1 cellular context compared by ENCODE assay signal in genomic region chr7:23474098-23474828, GRCh38.
A peak's percentile ranks its signal among the peaks of the same experiment; 100 is the strongest.
TF ChIP-seq lines count a peak whose summit lies in the region.

No MANE protein-coding gene starts in this region.

TF ChIP-seq in K562, 482 proteins besides CTCF, POLR2A, EP300 and RAD21 (continued from another document and continues in another):
- TF ChIP-seq SETDB1 (IDR thresholded peaks at IDR 0.05; ENCODE audit: low read length) (peak; percentile 20), FIP1L1 (IDR thresholded peaks at IDR 0.05; ENCODE audit: low read depth, low read length, poor library complexity, severe bottlenecking) (no peak), FOXA3 (CRISPR knock-in tag; conservative IDR thresholded peaks at IDR 0.05 in 1 of 2, IDR thresholded peaks at IDR 0.05 in 1 of 2) (0 out of 4 replicates have a peak, but pooled peaks of 1 of the 2 experiments have one; percentile 28), NONO (IDR thresholded peaks at IDR 0.05; ENCODE audit: low read depth in 2 of 2, low read length in 1 of 2) (peak; percentile 73 to 82; a peak in 3 of 4 replicates), RBM22 (IDR thresholded peaks at IDR 0.05; ENCODE audit: low read depth, low read length, poor library complexity, severe bottlenecking) (no peak), ZBTB26 (CRISPR knock-in tag; IDR thresholded peaks at IDR 0.05) (no peak), THRA (IDR thresholded peaks at IDR 0.05) (no peak), PCBP2 (IDR thresholded peaks at IDR 0.05; ENCODE audit: low read depth, low read length, poor library complexity, severe bottlenecking) (no peak), ILK (tag; IDR thresholded peaks at IDR 0.05; ENCODE audit: borderline replicate concordance, low read depth) (no peak), RBM14 (IDR thresholded peaks at IDR 0.05; ENCODE audit: borderline replicate concordance, insufficient read depth, low read depth, low read length) (0 out of 2 replicates have a peak, but pooled peaks have one; percentile 1), ZBTB17 (CRISPR knock-in tag; IDR thresholded peaks at IDR 0.05) (peak; percentile 73), CHAMP1 (IDR thresholded peaks at IDR 0.05) (no peak), NUFIP1 (IDR thresholded peaks at IDR 0.05; ENCODE audit: partially characterized antibody) (no peak), RHOXF2B (CRISPR knock-in tag; conservative IDR thresholded peaks at IDR 0.05) (no peak), PATZ1 (CRISPR knock-in tag; IDR thresholded peaks at IDR 0.05; ENCODE audit: borderline replicate concordance) (no peak), ZBTB5 (IDR thresholded peaks at IDR 0.05) (peak; percentile 48; the same call in 1 of the 2 replicates), MNT (conservative IDR thresholded peaks at IDR 0.05) (peak; percentile 96 to 98), FOXA1 (IDR thresholded peaks at IDR 0.05; ENCODE audit: borderline replicate concordance) (no peak), ARNT (IDR thresholded peaks at IDR 0.05) (no peak; a peak in 1 of 4 replicates), CCAR2 (IDR thresholded peaks at IDR 0.05; ENCODE audit: low read depth, low read length) (no peak), MXI1 (IDR thresholded peaks at IDR 0.05; ENCODE audit: low read depth, low read length) (peak; percentile 44; the same call in 1 of the 2 replicates), YBX1 (IDR thresholded peaks at IDR 0.05) (no peak), TEAD1 (CRISPR knock-in tag; IDR thresholded peaks at IDR 0.05) (peak; percentile 42 to 66; a peak in 2 of 4 replicates), ZNF57 (CRISPR knock-in tag; IDR thresholded peaks at IDR 0.05) (no peak), MCM7 (IDR thresholded peaks at IDR 0.05) (no peak), GTF2B (IDR thresholded peaks at IDR 0.05; ENCODE audit: extremely low read depth, insufficient read length) (peak; percentile 26), CEBPB (tag; IDR thresholded peaks at IDR 0.05) (peak; percentile 99), SRSF7 (optimal IDR thresholded peaks at IDR 0.05; ENCODE audit: low read depth, low read length) (no peak), NCOA6 (IDR thresholded peaks at IDR 0.05) (no peak), ZEB2 (IDR thresholded peaks at IDR 0.05) (no peak), GATA2 (CRISPR knock-in tag; IDR thresholded peaks at IDR 0.05) (no peak), ELK3 (CRISPR knock-in tag; IDR thresholded peaks at IDR 0.05) (no peak), SAP30 (IDR thresholded peaks at IDR 0.05; ENCODE audit: borderline replicate concordance, insufficient read depth, low read depth, low read length, poor library complexity, severe bottlenecking) (peak; percentile 80), HNRNPH1 (optimal IDR thresholded peaks at IDR 0.05; ENCODE audit: low read depth, low read length) (no peak), TSHZ1 (CRISPR knock-in tag; IDR thresholded peaks at IDR 0.05) (no peak), CBX1 (IDR thresholded peaks at IDR 0.05; ENCODE audit: low read depth) (peak; percentile 73; the same call in 1 of the 2 replicates), CHD1 (IDR thresholded peaks at IDR 0.05; ENCODE audit: low read length) (peak; percentile 96), ZNF76 (CRISPR knock-in tag; IDR thresholded peaks at IDR 0.05; ENCODE audit: borderline replicate concordance) (no peak), TRIM25 (IDR thresholded peaks at IDR 0.05; ENCODE audit: borderline replicate concordance) (no peak), GABPB2 (CRISPR knock-in tag; conservative IDR thresholded peaks at IDR 0.05) (0 out of 2 replicates have a peak, but pooled peaks have one; percentile 30), ZBTB8A (IDR thresholded peaks at IDR 0.05; ENCODE audit: partially characterized antibody) (no peak), PCBP1 (IDR thresholded peaks at IDR 0.05; ENCODE audit: low read depth, low read length, poor library complexity, severe bottlenecking) (peak; percentile 73), FOXO4 (CRISPR knock-in tag; IDR thresholded peaks at IDR 0.05) (no peak)
